In the genomic region with DNA sequence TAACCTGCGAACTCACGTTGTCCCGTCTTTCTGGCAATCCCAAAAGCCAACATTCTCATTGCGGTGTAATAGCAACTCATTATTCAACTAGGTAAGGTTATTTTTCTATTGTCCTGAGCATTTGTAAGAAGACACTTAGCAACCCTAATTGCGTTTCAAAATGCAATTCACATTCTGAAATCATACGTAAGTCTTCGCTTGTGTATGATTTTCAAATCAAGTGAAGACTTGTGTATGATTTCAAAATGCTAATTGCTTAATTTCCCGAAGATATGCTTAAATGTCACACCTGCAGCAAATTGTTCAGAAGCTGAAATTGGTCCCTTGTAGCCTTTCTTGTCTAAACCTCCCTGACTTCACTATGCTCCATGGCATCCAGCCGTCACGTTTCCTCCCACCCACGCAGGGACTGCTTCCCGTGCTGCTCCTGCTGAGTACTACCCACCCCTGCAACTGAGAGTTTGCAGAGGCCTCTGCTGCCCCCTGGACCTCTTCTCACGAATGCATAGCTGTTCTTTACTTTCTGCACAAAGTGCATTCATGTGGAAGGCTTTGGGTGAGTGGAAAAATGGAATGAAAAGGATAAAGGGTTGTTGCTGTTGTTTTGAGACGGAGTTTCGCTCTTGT, we compare ENCODE assay signal across 1 cellular context.
TF ChIP-seq lines count a peak whose summit lies in the region.

No MANE protein-coding gene starts in this region.

TF ChIP-seq in H1, 55 proteins besides CTCF, POLR2A, EP300 and RAD21:
- TF ChIP-seq, protein P1, sequence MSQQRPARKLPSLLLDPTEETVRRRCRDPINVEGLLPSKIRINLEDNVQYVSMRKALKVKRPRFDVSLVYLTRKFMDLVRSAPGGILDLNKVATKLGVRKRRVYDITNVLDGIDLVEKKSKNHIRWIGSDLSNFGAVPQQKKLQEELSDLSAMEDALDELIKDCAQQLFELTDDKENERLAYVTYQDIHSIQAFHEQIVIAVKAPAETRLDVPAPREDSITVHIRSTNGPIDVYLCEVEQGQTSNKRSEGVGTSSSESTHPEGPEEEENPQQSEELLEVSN (IDR thresholded peaks at IDR 0.05) = no peak
- TF ChIP-seq EGR1 (IDR thresholded peaks at IDR 0.05; ENCODE audit: borderline replicate concordance, low read depth, low read length) (0 out of 2 replicates have a peak, but pooled peaks have one; percentile 12), JUN (IDR thresholded peaks at IDR 0.05; ENCODE audit: low read depth, low read length) (no peak)
